Comparison of ENCODE assay signal across 25 cellular contexts in genomic region chr3:187809979-187810568, GRCh38.
DNase-seq lines count a peak whose midpoint lies in the region; ATAC-seq and TF ChIP-seq lines count a peak whose summit lies in the region.
"Had no signal": no experiment of that assay in that cellular context is flagged by ENCODE, and none has a peak within 500 bp of the region (broad histone marks: within the 10 kb centered on the region; RNA-seq: fewer than 3 reads in every experiment).

No MANE protein-coding gene starts in this region.

- H3K4me3 ChIP-seq in OCI-LY7 (ENCODE audit: low read depth, low read length, poor library complexity, severe bottlenecking) (no peak overlapping the region), breast epithelium (no peak overlapping the region), skin epidermis (no peak overlapping the region)
- H3K4me3 ChIP-seq: coronary artery, K562, MG63, SJSA1, tibial artery had no signal

- H3K9me3 ChIP-seq in OCI-LY7 (ENCODE audit: low read length) (no peaks in the 10 kb centered on the region), breast epithelium (no peaks in the 10 kb centered on the region)
- H3K9me3 ChIP-seq: MG63, SJSA1, tibial artery had no signal

- TF ChIP-seq POLR2A in breast epithelium (IDR thresholded peaks at IDR 0.05): no peak

- H2AFZ ChIP-seq in OCI-LY7 (ENCODE audit: low read length): peak overlapping the region; percentile 14; the same call in 1 of the 2 replicates

- intact Hi-C loops in OCI-LY7 (cut with micrococcal nuclease; ENCODE audit: unreplicated experiment) (no loop called here), breast epithelium (cut with DNase I; ENCODE audit: low total_unique reads) (no loop called here), head of caudate nucleus (cut with DNase I) (no loop called here)

- TF ChIP-seq CTCF in OCI-LY7 (conservative IDR thresholded peaks at IDR 0.05; ENCODE audit: low read length) (no peak), breast epithelium (IDR thresholded peaks at IDR 0.05) (no peak)

- no peaks in the 10 kb centered on the region for H4K20me1 ChIP-seq in OCI-LY7 (ENCODE audit: insufficient read depth, low read length)

- CTCF ChIA-PET in OCI-LY7 (lab: Charles Lee; ENCODE audit: unreplicated experiment): interaction anchor here (0.9 kb wide), 1 partner anchor 189 kb away, joined by 4 read pairs; no protein-coding TSS in a partner anchor

- no TSS peak for BruUV-seq in OCI-LY7 (replicated peaks; lab: Mats Ljungman, UMichigan)

- no peak for ATAC-seq in activated CD4-positive, CD25-positive, alpha-beta regulatory T cell treated with anti-CD3 and anti-CD28 coated beads, Interleukin-2, amount 50 U/mL, for 24 hours
- ATAC-seq: K562 had no signal

- H3K36me3 ChIP-seq in OCI-LY7 (ENCODE audit: insufficient read depth, low read length): no peaks in the 10 kb centered on the region
- H3K36me3 ChIP-seq in breast epithelium: no peaks in the 10 kb centered on the region
- H3K36me3 ChIP-seq: brain microvascular endothelial cell, MG63, SJSA1, tibial artery had no signal

- POLR2A ChIA-PET in OCI-LY7 (lab: Charles Lee): interaction anchor here (0.6 to 2.2 kb wide), 5 partner anchors 9 to 743 kb away, joined by 3 to 6 read pairs (median 4); partner anchors contain the start of gene BCL6

- H3K27ac ChIP-seq in OCI-LY7 (ENCODE audit: low read depth, low read length, poor library complexity, severe bottlenecking) (no peak overlapping the region), breast epithelium (peak overlapping the region; percentile 53 to 93), skin epidermis (peak overlapping the region in 11 of 21 experiments; percentile 10 to 81 (median 24))
- H3K27ac ChIP-seq: brain microvascular endothelial cell, coronary artery, SJSA1, tibial artery had no signal

- DNase-seq in OCI-LY7 (ENCODE audit: low spot score) (no peak), breast epithelium (ENCODE audit: low spot score in 2 of 2) (no peak), left kidney (ENCODE audit: low read depth, low spot score) (peak; percentile 48), head of caudate nucleus (no peak)
- no peak for DNase-seq in activated naive CD4-positive, alpha-beta T cell (lab: John Stamatoyannopoulos, UW)
- DNase-seq: activated CD4-positive, CD25-positive, alpha-beta regulatory T cell treated with anti-CD3 and anti-CD28 coated beads, Interleukin-2, amount 50 U/mL, for 72 hours; activated gamma-delta T cell; brain microvascular endothelial cell; CD4-positive, CD25-positive, alpha-beta regulatory T cell; glutamatergic neuron; kidney glomerular epithelial cell; MG63; NCI-H1417 treated with DMSO at 0.1 percent for 48 hours; NCI-H2171; NCI-H524 treated with DMSO at 0.1 percent for 48 hours; NK-92 treated with Interleukin-12 subunit alpha and Interleukin-12 subunit beta, amount 100 ng/mL, for 24 hours; retina; stimulated activated CD4-positive, alpha-beta T cell treated with anti-CD3 and anti-CD28 coated beads, Interleukin-4, amount 100 ng/mL, for 24 hours; T-helper 1 cell; tibial artery had no signal

- no peaks in the 10 kb centered on the region for H3K9me2 ChIP-seq in OCI-LY7 (ENCODE audit: insufficient read depth, low read length)

- peaks cover 38% of the 10 kb centered on the region for H3K4me1 ChIP-seq in OCI-LY7 (ENCODE audit: insufficient read depth, low read length, poor library complexity, severe bottlenecking)
- H3K4me1 ChIP-seq in breast epithelium: peaks cover 0 to 18% of the 10 kb centered on the region in 2 donors

- no peaks in the 10 kb centered on the region for H3K27me3 ChIP-seq in breast epithelium
- H3K27me3 ChIP-seq: brain microvascular endothelial cell, MG63, SJSA1, tibial artery had no signal

- peak overlapping the region; percentile 83; the same call in 1 of the 2 replicates for H3K4me2 ChIP-seq in OCI-LY7 (ENCODE audit: low read length)

- H3K79me2 ChIP-seq in OCI-LY7 (ENCODE audit: insufficient read depth, low read depth, low read length): no peaks in the 10 kb centered on the region
